1 cellular context compared by ENCODE assay signal in the genomic region with DNA sequence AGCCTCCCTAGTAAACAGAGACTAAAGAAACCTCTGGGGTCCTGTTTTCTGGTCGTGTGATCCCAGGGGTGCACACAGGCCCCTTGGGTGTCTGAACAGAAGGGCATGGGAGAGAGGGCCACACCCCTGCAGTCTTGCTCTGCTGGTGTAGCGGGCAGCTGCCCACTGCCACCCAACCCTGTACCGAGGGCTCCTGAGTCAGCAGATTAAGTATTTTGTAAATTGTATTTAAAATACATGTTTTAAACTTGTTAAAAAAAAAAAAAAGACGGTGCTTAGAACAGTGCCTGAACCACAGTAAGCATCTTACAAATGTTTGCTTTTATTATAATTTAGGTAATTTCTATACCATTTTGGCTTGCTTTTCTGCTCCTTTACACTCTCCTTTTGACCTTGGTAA.
TF ChIP-seq lines count a peak whose summit lies in the region.

No MANE protein-coding gene starts in this region.

TF ChIP-seq in IMR-90, 13 proteins besides CTCF, POLR2A, EP300 and RAD21 (continued from another document):
- TF ChIP-seq, protein P1, sequence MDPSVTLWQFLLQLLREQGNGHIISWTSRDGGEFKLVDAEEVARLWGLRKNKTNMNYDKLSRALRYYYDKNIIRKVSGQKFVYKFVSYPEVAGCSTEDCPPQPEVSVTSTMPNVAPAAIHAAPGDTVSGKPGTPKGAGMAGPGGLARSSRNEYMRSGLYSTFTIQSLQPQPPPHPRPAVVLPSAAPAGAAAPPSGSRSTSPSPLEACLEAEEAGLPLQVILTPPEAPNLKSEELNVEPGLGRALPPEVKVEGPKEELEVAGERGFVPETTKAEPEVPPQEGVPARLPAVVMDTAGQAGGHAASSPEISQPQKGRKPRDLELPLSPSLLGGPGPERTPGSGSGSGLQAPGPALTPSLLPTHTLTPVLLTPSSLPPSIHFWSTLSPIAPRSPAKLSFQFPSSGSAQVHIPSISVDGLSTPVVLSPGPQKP (IDR thresholded peaks at IDR 0.05; ENCODE audit: borderline replicate concordance, low read depth, low read length): no peak
- TF ChIP-seq MAZ (IDR thresholded peaks at IDR 0.05; ENCODE audit: borderline replicate concordance, low read depth, low read length): no peak
